In the genomic region with DNA sequence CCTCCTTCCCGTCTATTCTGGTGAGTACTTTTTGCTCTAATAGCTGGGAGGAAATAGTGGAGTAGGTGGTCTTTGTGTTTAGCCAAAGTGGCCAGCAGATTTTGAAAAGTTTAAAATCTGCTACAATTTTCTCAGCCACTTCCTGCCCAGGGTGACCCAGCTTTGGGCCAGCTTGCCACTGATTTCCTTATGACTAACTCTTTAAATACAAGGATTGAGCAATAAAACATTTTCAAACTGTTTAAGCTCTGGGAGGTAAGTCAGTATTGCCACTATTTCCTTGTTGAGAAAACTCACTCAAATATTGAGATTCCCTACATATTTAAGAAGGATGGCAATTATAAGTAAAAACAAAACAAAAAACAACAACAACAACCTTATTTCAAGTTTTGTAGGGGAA, we compare ENCODE assay signal across 9 cellular contexts. TPM values are rescaled to one million over a fixed set of nuclear protein-coding genes. Genes with fewer than 3 reads are reported as not detected.
A peak's percentile ranks its signal among the peaks of the same experiment; 100 is the strongest.
DNase-seq lines count a peak whose midpoint lies in the region; ATAC-seq and TF ChIP-seq lines count a peak whose summit lies in the region.
"Had no signal": no experiment of that assay in that cellular context is flagged by ENCODE, and none has a peak within 500 bp of the region (broad histone marks: within the 10 kb centered on the region; RNA-seq: fewer than 3 reads in every experiment).

No MANE protein-coding gene starts in this region.

- H3K27ac Mint-ChIP-seq in GM23338 = peak overlapping the region; percentile 46; the same call in 1 of the 2 replicates

- H3K4me2 ChIP-seq in GM23338 = no peak overlapping the region

- H3K9me3 ChIP-seq in esophagus squamous epithelium = no peaks in the 10 kb centered on the region

- H3K27me3 Mint-ChIP-seq in GM23338 (ENCODE audit: insufficient read depth, low read depth, poor library complexity) = no peaks in the 10 kb centered on the region

- H3K4me3 Mint-ChIP-seq in GM23338 = no peak overlapping the region

- H3F3A ChIP-seq in GM23338 (replicated peaks; ENCODE audit: low read depth) = no peaks in the 10 kb centered on the region

- H3K4me1 Mint-ChIP-seq in GM23338 = no peaks in the 10 kb centered on the region; the same call in 2 of the 3 replicates

- 57 to 61% methylated on average over 1 of the region's 1 CpG for WGBS in esophagus squamous epithelium, 2 donors

- DNase-seq in GM23338 (ENCODE audit: low spot score) (no peak), RPMI7951 (ENCODE audit: low read depth) (peak; percentile 81), esophagus squamous epithelium (lab: John Stamatoyannopoulos, UW) (no peak), sciatic nerve (ENCODE audit: low spot score) (no peak), Right ventricle myocardium inferior (ENCODE audit: missing footprints) (no peak), NCI-H1694 treated with DMSO at 0.1 percent for 48 hours (lab: John Stamatoyannopoulos, UW) (no peak), substantia nigra (lab: John Stamatoyannopoulos, UW) (no peak)
- DNase-seq: NCI-H2227 treated with DMSO at 0.1 percent for 48 hours had no signal

- no peaks in the 10 kb centered on the region for H3K4me1 ChIP-seq in GM23338 (ENCODE audit: insufficient read depth)
- peaks cover 0 to 16% (median 11%) of the 10 kb centered on the region in 3 donors for H3K4me1 ChIP-seq in esophagus squamous epithelium

- H3K79me2 ChIP-seq in GM23338 (replicated peaks; ENCODE audit: insufficient read depth) = peaks cover 5% of the 10 kb centered on the region; the same call in 1 of the 2 replicates

- H3K36me3 ChIP-seq in GM23338 (ENCODE audit: insufficient read depth) = peaks cover 4% of the 10 kb centered on the region
- peaks cover 0 to 16% (median 0%) of the 10 kb centered on the region in 3 donors for H3K36me3 ChIP-seq in esophagus squamous epithelium

- H2AFZ ChIP-seq in GM23338 = no peak overlapping the region

- H3K27me3 ChIP-seq in GM23338 (ENCODE audit: insufficient read depth) = no peaks in the 10 kb centered on the region
- H3K27me3 ChIP-seq in esophagus squamous epithelium = no peaks in the 10 kb centered on the region

- H3K36me3 Mint-ChIP-seq in GM23338 (ENCODE audit: low read depth) = peaks cover 57% of the 10 kb centered on the region

- no peak for TF ChIP-seq POLR2A in esophagus squamous epithelium (IDR thresholded peaks at IDR 0.05)

- H3K27ac ChIP-seq in GM23338 (ENCODE audit: low read depth) = no peak overlapping the region
- H3K27ac ChIP-seq in esophagus squamous epithelium = peak overlapping the region; percentile 29 to 68 (median 46)
- H3K27ac ChIP-seq in substantia nigra (ENCODE audit: low read depth, low read length, poor library complexity, severe bottlenecking) = no peak overlapping the region

- ATAC-seq in GM23338 = no peak
- peak; percentile 65 for ATAC-seq in sciatic nerve
- no peak for ATAC-seq in Right ventricle myocardium inferior
- no peak for ATAC-seq in HG02610 (IDR thresholded peaks at IDR 0.05; ENCODE audit: unreplicated experiment)

- intact Hi-C loops in esophagus squamous epithelium (cut with DNase I) (no loop called here), sciatic nerve (cut with DNase I) (no loop called here), Right ventricle myocardium inferior (cut with DNase I) (no loop called here)

- H3K9me2 ChIP-seq in GM23338 (ENCODE audit: insufficient read depth) = 0 out of 2 replicates have a peak, but pooled peaks cover 3% of the 10 kb centered on the region

- no peaks in the 10 kb centered on the region; the same call in 1 of the 2 replicates for H4K20me1 ChIP-seq in GM23338 (replicated peaks; ENCODE audit: insufficient read depth)

- TF ChIP-seq CTCF in GM23338 (conservative IDR thresholded peaks at IDR 0.05; ENCODE audit: low read depth in 2 of 2) (no peak), esophagus squamous epithelium (IDR thresholded peaks at IDR 0.05) (no peak)

- H3K4me3 ChIP-seq in GM23338 (no peak overlapping the region), esophagus squamous epithelium (no peak overlapping the region)

- peaks cover 10% of the 10 kb centered on the region; the same call in 2 of the 3 replicates for H3K9me3 Mint-ChIP-seq in GM23338

TF ChIP-seq in GM23338, 12 proteins besides CTCF, POLR2A, EP300 and RAD21 (continues in another document):
- no peak for TF ChIP-seq STAT1 (IDR thresholded peaks at IDR 0.05; ENCODE audit: unreplicated experiment)
- TF ChIP-seq, protein P1, sequence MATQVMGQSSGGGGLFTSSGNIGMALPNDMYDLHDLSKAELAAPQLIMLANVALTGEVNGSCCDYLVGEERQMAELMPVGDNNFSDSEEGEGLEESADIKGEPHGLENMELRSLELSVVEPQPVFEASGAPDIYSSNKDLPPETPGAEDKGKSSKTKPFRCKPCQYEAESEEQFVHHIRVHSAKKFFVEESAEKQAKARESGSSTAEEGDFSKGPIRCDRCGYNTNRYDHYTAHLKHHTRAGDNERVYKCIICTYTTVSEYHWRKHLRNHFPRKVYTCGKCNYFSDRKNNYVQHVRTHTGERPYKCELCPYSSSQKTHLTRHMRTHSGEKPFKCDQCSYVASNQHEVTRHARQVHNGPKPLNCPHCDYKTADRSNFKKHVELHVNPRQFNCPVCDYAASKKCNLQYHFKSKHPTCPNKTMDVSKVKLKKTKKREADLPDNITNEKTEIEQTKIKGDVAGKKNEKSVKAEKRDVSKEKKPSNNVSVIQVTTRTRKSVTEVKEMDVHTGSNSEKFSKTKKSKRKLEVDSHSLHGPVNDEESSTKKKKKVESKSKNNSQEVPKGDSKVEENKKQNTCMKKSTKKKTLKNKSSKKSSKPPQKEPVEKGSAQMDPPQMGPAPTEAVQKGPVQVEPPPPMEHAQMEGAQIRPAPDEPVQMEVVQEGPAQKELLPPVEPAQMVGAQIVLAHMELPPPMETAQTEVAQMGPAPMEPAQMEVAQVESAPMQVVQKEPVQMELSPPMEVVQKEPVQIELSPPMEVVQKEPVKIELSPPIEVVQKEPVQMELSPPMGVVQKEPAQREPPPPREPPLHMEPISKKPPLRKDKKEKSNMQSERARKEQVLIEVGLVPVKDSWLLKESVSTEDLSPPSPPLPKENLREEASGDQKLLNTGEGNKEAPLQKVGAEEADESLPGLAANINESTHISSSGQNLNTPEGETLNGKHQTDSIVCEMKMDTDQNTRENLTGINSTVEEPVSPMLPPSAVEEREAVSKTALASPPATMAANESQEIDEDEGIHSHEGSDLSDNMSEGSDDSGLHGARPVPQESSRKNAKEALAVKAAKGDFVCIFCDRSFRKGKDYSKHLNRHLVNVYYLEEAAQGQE (IDR thresholded peaks at IDR 0.05; ENCODE audit: unreplicated experiment) = no peak
- TF ChIP-seq EZH2phosphoT487 (IDR thresholded peaks at IDR 0.05; ENCODE audit: unreplicated experiment) = no peak
- TF ChIP-seq NANOG (IDR thresholded peaks at IDR 0.05; ENCODE audit: borderline replicate concordance) = no peak
- TF ChIP-seq ZNF114 (CRISPR knock-in tag; IDR thresholded peaks at IDR 0.05) = no peak
- TF ChIP-seq EZH2 (IDR thresholded peaks at IDR 0.05; ENCODE audit: low read depth, unreplicated experiment) = no peak
- TF ChIP-seq CREB1 (CRISPR knock-in tag; IDR thresholded peaks at IDR 0.05; ENCODE audit: low read depth) = no peak
- no peak for TF ChIP-seq POLR2AphosphoS5 (IDR thresholded peaks at IDR 0.05; ENCODE audit: low read depth)
- TF ChIP-seq, protein P2, sequence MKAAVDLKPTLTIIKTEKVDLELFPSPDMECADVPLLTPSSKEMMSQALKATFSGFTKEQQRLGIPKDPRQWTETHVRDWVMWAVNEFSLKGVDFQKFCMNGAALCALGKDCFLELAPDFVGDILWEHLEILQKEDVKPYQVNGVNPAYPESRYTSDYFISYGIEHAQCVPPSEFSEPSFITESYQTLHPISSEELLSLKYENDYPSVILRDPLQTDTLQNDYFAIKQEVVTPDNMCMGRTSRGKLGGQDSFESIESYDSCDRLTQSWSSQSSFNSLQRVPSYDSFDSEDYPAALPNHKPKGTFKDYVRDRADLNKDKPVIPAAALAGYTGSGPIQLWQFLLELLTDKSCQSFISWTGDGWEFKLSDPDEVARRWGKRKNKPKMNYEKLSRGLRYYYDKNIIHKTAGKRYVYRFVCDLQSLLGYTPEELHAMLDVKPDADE (IDR thresholded peaks at IDR 0.05) = no peak
- TF ChIP-seq ZNF331 (CRISPR knock-in tag; IDR thresholded peaks at IDR 0.05; ENCODE audit: low read depth) = no peak

RNA-seq across cellular contexts. Expression of a gene that starts 54.5 kb away (rescaled TPM):
- total RNA-seq in GM23338 (2014; rRNA removed; shearing (Covaris generic)) = 44.5 and 49.5 TPM in 2 replicates
- 41.9 and 50.9 TPM in 2 replicates for polyA plus RNA-seq in GM23338 (2016; fragmentation: Nextera tagmentation; extraction: Ambion mirVana)
- 27.0 and 28.6 TPM in 2 replicates for total RNA-seq in RPMI7951 (2014; rRNA removed; shearing (Covaris generic))
- 10 to 100 TPM in 3 of 4 donors, 1 to 10 TPM in 1; 7.8 to 23.3 (median 17.2) TPM for total RNA-seq in esophagus squamous epithelium
- 29.2 TPM for total RNA-seq in sciatic nerve
- 8.0 TPM for total RNA-seq in Right ventricle myocardium inferior

Comparison
In these comparisons a context has a peak if more than half of its experiments do, and no peak if none do; other contexts are left out.
1. H3K27ac ChIP-seq: peak in esophagus squamous epithelium (4 of 4); none in GM23338 (single experiment) and substantia nigra (single experiment).